ENCODE assay signal across 25 cellular contexts in genomic region chr7:72540106-72540611, GRCh38.
"Had no signal": no experiment of that assay in that cellular context is flagged by ENCODE, and none has a peak within 500 bp of the region (broad histone marks: within the 10 kb centered on the region; RNA-seq: fewer than 3 reads in every experiment).

No MANE protein-coding gene starts in this region.

- DNase-seq: cortex of kidney; effector memory CD8-positive, alpha-beta T cell; erythroblast; esophagus squamous epithelium; hypothalamus; kidney; mesenchymal stem cell; mucosa of descending colon; naive B cell; right lobe of liver; small intestine; stimulated activated CD4-positive, alpha-beta T cell treated with anti-CD3 and anti-CD28 coated beads, Interleukin-15, amount 100 ng/mL, for 24 hours; stimulated activated CD4-positive, alpha-beta T cell treated with anti-CD3 and anti-CD28 coated beads, Interleukin-2, amount 100 ng/mL, for 48 hours; stimulated activated naive B cell treated with anti-CD40 and anti-IgM and Interleukin-4, amounts not matched to agents 10 μg/mL and 1 μg/mL and 100 μg/mL, for 72 hours; upper lobe of right lung; uterus had no signal

- H3K4me3 Mint-ChIP-seq: effector memory CD8-positive, alpha-beta T cell; mesothelial cell of epicardium; naive B cell; natural killer cell treated with Interleukin-12 subunit alpha and Interleukin-12 subunit beta and Interleukin-15 and Interleukin-18, amount 100 ng/mL, for 72 hours; neural progenitor cell; stimulated activated naive B cell treated with anti-CD40 and anti-IgM and Interleukin-4, amounts not matched to agents 10 μg/mL and 1 μg/mL and 100 μg/mL, for 72 hours; stimulated activated naive CD8-positive, alpha-beta T cell treated with anti-CD3 and anti-CD28 coated beads, Interleukin-15, Interleukin-2, amounts not matched to agents 100 ng/mL and 50 ng/mL, for 24 hours had no signal

- H3K9ac ChIP-seq: neural progenitor cell, parathyroid adenoma had no signal

- H3K4me1 ChIP-seq: esophagus squamous epithelium, neural progenitor cell, parathyroid adenoma, right lobe of liver, upper lobe of right lung, uterus had no signal

- H3K27me3 Mint-ChIP-seq: effector memory CD8-positive, alpha-beta T cell; naive B cell; natural killer cell treated with Interleukin-12 subunit alpha and Interleukin-12 subunit beta and Interleukin-15 and Interleukin-18, amount 100 ng/mL, for 72 hours; progenitor cell of endocrine pancreas; stimulated activated naive CD8-positive, alpha-beta T cell treated with anti-CD3 and anti-CD28 coated beads, Interleukin-15, Interleukin-2, amounts not matched to agents 100 ng/mL and 50 ng/mL, for 24 hours had no signal

- H2AFZ ChIP-seq: neural progenitor cell, parathyroid adenoma had no signal

- H3K9me3 ChIP-seq: esophagus squamous epithelium, mucosa of descending colon, right lobe of liver, thoracic aorta, tibial nerve, upper lobe of right lung, uterus had no signal

- H3K4me2 ChIP-seq: neural progenitor cell had no signal

- H3K79me2 ChIP-seq: parathyroid adenoma had no signal

- H3K4me1 Mint-ChIP-seq: naive B cell; stimulated activated naive B cell treated with anti-CD40 and anti-IgM and Interleukin-4, amounts not matched to agents 10 μg/mL and 1 μg/mL and 100 μg/mL, for 72 hours had no signal

- H3K36me3 Mint-ChIP-seq: mesothelial cell of epicardium; naive B cell; natural killer cell treated with Interleukin-12 subunit alpha and Interleukin-12 subunit beta and Interleukin-15 and Interleukin-18, amount 100 ng/mL, for 72 hours; neural progenitor cell; stimulated activated naive B cell treated with anti-CD40 and anti-IgM and Interleukin-4, amounts not matched to agents 10 μg/mL and 1 μg/mL and 100 μg/mL, for 72 hours had no signal

- H3K27ac Mint-ChIP-seq: effector memory CD8-positive, alpha-beta T cell; mesothelial cell of epicardium; naive B cell; natural killer cell treated with Interleukin-12 subunit alpha and Interleukin-12 subunit beta and Interleukin-15 and Interleukin-18, amount 100 ng/mL, for 72 hours; neural progenitor cell; progenitor cell of endocrine pancreas; stimulated activated naive B cell treated with anti-CD40 and anti-IgM and Interleukin-4, amounts not matched to agents 10 μg/mL and 1 μg/mL and 100 μg/mL, for 72 hours; stimulated activated naive CD8-positive, alpha-beta T cell treated with anti-CD3 and anti-CD28 coated beads, Interleukin-15, Interleukin-2, amounts not matched to agents 100 ng/mL and 50 ng/mL, for 24 hours had no signal

- H3K27me3 ChIP-seq: esophagus squamous epithelium, neural progenitor cell, right lobe of liver, tibial nerve, upper lobe of right lung, uterus had no signal

- H3K9me3 Mint-ChIP-seq: effector memory CD8-positive, alpha-beta T cell; mesothelial cell of epicardium; naive B cell; natural killer cell treated with Interleukin-12 subunit alpha and Interleukin-12 subunit beta and Interleukin-15 and Interleukin-18, amount 100 ng/mL, for 72 hours; neural progenitor cell; stimulated activated naive B cell treated with anti-CD40 and anti-IgM and Interleukin-4, amounts not matched to agents 10 μg/mL and 1 μg/mL and 100 μg/mL, for 72 hours; stimulated activated naive CD8-positive, alpha-beta T cell treated with anti-CD3 and anti-CD28 coated beads, Interleukin-15, Interleukin-2, amounts not matched to agents 100 ng/mL and 50 ng/mL, for 24 hours had no signal

- ATAC-seq: effector memory CD8-positive, alpha-beta T cell; left lobe of liver; mucosa of descending colon; natural killer cell treated with Interleukin-12 subunit alpha and Interleukin-12 subunit beta and Interleukin-15 and Interleukin-18, amount 100 ng/mL, for 72 hours; right lobe of liver; stimulated activated naive B cell treated with anti-CD40 and anti-IgM and Interleukin-4, amounts not matched to agents 10 μg/mL and 1 μg/mL and 100 μg/mL, for 72 hours; upper lobe of right lung had no signal

- H3K27ac ChIP-seq: esophagus squamous epithelium, neural progenitor cell, parathyroid adenoma, right lobe of liver, thoracic aorta, upper lobe of right lung, uterus had no signal
